9 cellular contexts compared by ENCODE assay signal in the genomic region with DNA sequence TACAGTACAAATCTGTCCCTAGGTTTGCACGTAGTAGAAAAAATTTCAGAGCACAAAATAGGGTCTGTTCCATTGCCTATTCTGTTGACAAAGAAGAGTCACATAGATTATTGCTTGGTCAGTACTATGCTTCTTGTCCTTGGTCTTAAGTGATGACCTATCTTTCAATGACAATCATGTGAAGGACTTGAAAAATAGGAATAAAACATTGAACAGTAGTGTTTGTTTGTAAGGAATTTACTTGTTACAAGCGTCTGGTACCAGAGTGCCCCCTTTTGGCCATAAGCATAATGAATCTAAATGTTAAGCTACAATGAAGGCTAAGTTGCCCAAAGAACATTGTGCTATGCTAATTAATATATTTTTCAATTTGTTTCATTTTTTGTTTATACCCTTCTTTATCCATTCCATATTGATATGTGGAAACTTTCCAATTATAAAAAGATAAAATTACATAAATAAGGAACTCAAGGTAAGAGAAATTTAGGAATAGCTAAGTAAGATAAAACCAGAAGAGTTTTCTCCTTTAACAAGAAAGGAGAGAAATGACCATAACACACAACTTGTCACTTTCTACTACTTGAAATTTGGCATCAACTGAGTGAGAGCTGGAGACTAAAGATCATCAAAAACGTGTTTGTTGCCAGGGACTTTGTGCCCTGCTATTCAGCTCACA.
DNase-seq lines count a peak whose midpoint lies in the region; ATAC-seq, FAIRE-seq and TF ChIP-seq lines count a peak whose summit lies in the region.
"Had no signal": no experiment of that assay in that cellular context is flagged by ENCODE, and none has a peak within 500 bp of the region (broad histone marks: within the 10 kb centered on the region; RNA-seq: fewer than 3 reads in every experiment).

No MANE protein-coding gene starts in this region.

- no peak for TF ChIP-seq POLR2A in thyroid gland (IDR thresholded peaks at IDR 0.05)

- intact Hi-C loops in thyroid gland (cut with DNase I), result loop anchor here (10.0 kb wide), 2 partner anchors 50 to 310 kb away; no protein-coding TSS in a partner anchor

- no peak for FAIRE-seq in urothelium cell line (lab: Jason Lieb, UNC)

- H3K9me3 ChIP-seq in thyroid gland, result no peaks in the 10 kb centered on the region
- H3K9me3 ChIP-seq: BLaER1 had no signal

- H3K4me1 ChIP-seq in thyroid gland, result no peaks in the 10 kb centered on the region
- H3K4me1 ChIP-seq: BLaER1 had no signal

- H3K27ac ChIP-seq in thyroid gland, result no peak overlapping the region
- H3K27ac ChIP-seq: BLaER1 had no signal

- ATAC-seq in GM21619 (IDR thresholded peaks at IDR 0.05; ENCODE audit: unreplicated experiment), result peak; percentile 52

- TF ChIP-seq CTCF in kidney epithelial cell (IDR thresholded peaks at IDR 0.05; ENCODE audit: insufficient read depth, low read length, poor library complexity, severe bottlenecking), result peak; percentile 64
- TF ChIP-seq CTCF in thyroid gland (IDR thresholded peaks at IDR 0.05), result peak in 5 of 6 experiments; percentile 24 to 74 (median 54)

- WGBS in thyroid gland, 2 donors, result 33 to 38% methylated on average over 3 of the region's 3 CpGs

- H3K27me3 ChIP-seq in kidney epithelial cell (ENCODE audit: control insufficient read depth, insufficient read depth, low read length) (no peaks in the 10 kb centered on the region), thyroid gland (no peaks in the 10 kb centered on the region)
- H3K27me3 ChIP-seq: BLaER1 had no signal

- H3K4me3 ChIP-seq in kidney epithelial cell (ENCODE audit: low read depth, low read length), result no peak overlapping the region
- no peak overlapping the region for H3K4me3 ChIP-seq in thyroid gland (replicated peaks in 1 of 3)
- H3K4me3 ChIP-seq: BLaER1 had no signal

- DNase-seq in DMS79 treated with DMSO at 0.1 percent for 48 hours (lab: John Stamatoyannopoulos, UW), result peak; percentile 14
- DNase-seq in DMS79 (lab: John Stamatoyannopoulos, UW), result no peak
- DNase-seq in NCI-H345 (lab: John Stamatoyannopoulos, UW), result peak; percentile 20
- peak; percentile 18 for DNase-seq in amniotic stem cell (lab: John Stamatoyannopoulos, UW)
- no peak for DNase-seq in kidney epithelial cell (ENCODE audit: low read depth)
- DNase-seq in thyroid gland, result peak in 1 of 2 donors; percentile 10
- DNase-seq in urothelium cell line (ENCODE audit: low spot score), result no peak

- no peaks in the 10 kb centered on the region for H3K36me3 ChIP-seq in kidney epithelial cell (ENCODE audit: control insufficient read depth, insufficient read depth, low read length)
- H3K36me3 ChIP-seq in thyroid gland, result no peaks in the 10 kb centered on the region
- H3K36me3 ChIP-seq: BLaER1 had no signal

Comparison
In these comparisons a context has a peak if more than half of its experiments do, and no peak if none do; other contexts are left out.
1. DNase-seq: peak in DMS79 treated with DMSO at 0.1 percent for 48 hours (single experiment), NCI-H345 (single experiment) and amniotic stem cell (single experiment); none in DMS79 (single experiment), kidney epithelial cell (single experiment) and urothelium cell line (single experiment).